In the genomic region with DNA sequence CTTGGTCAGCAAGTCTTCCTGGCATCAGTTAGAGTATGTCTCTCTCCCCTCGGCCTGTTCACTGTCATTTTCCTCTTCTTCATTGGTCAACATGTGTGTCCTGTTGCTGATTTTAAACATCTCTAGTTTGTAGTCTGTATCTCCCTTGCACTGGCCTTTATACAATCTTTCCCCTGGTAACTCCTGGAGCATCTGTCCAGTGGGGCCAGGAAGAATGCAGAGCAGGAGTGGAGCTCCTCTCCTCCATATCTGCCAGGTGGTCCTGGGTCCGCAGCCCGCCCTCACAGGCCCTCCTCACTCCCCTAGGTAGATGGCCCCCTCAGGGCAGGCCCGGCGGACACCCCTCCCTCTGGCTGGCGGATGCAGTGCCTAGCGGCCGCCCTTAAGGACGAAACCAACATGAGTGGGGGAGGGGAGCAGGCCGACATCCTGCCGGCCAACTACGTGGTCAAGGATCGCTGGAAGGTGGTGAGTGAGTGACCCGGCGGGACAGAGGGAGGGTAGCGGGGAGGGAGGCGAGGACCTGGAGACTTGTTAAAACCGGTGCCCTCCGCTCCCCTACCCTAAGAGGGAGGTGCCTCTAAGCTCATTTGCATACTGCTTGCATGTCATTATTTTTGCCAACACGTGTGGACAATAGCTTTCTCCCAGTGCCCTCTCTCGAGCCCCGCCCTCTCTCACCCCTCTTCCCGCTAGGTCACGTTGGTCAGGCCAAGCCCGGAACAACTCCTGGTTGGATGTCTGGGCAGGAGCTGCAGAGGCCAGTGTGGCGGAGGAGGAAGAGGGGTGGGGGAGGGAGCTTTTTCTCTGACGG, we compare ENCODE assay signal across 9 cellular contexts. TPM values are rescaled to one million over a fixed set of nuclear protein-coding genes. Genes with fewer than 3 reads are reported as not detected.
DNase-seq lines count a peak whose midpoint lies in the region; ATAC-seq and TF ChIP-seq lines count a peak whose summit lies in the region.
"Had no signal": no experiment of that assay in that cellular context is flagged by ENCODE, and none has a peak within 500 bp of the region (broad histone marks: within the 10 kb centered on the region; RNA-seq: fewer than 3 reads in every experiment).

No MANE protein-coding gene starts in this region.

- DNase-seq in C1 segment of cervical spinal cord (lab: John Stamatoyannopoulos, UW): peak in 10 of 14 donors; percentile 77 to 92 (median 86)
- peak; percentile 86 for DNase-seq in SHP77 treated with DMSO at 0.1 percent for 48 hours (lab: John Stamatoyannopoulos, UW)
- DNase-seq in upper lobe of right lung: peak; percentile 90
- no peak for DNase-seq in NCI-H187 treated with DMSO at 0.1 percent for 48 hours (lab: John Stamatoyannopoulos, UW)

- H3K27ac ChIP-seq in upper lobe of right lung: peak overlapping the region; percentile 6

- H3K4me1 ChIP-seq in endocrine pancreas (ENCODE audit: control insufficient read depth, insufficient read depth, low read length) (no peaks in the 10 kb centered on the region), mononuclear cell (ENCODE audit: insufficient read depth, low read length) (peaks cover 15% of the 10 kb centered on the region), upper lobe of right lung (no peaks in the 10 kb centered on the region)

- H3K27me3 ChIP-seq in endocrine pancreas (ENCODE audit: control insufficient read depth, insufficient read depth, low read length) (no peaks in the 10 kb centered on the region), mononuclear cell (ENCODE audit: insufficient read depth, low read length) (peaks cover 50% of the 10 kb centered on the region), upper lobe of right lung (peaks cover 31% of the 10 kb centered on the region)

- H3K9ac ChIP-seq in endocrine pancreas (ENCODE audit: control insufficient read depth, insufficient read depth, low read length): no peak overlapping the region

- ATAC-seq in GM18907 (IDR thresholded peaks at IDR 0.05; ENCODE audit: unreplicated experiment): peak; percentile 25
- peak; percentile 33 for ATAC-seq in HG03175 (IDR thresholded peaks at IDR 0.05; ENCODE audit: unreplicated experiment)
- ATAC-seq in upper lobe of right lung: peak; percentile 89

- intact Hi-C loops in upper lobe of right lung (cut with DNase I): no loop called here

- H3K4me3 ChIP-seq in endocrine pancreas (ENCODE audit: control insufficient read depth, insufficient read depth, low read length): peak overlapping the region; percentile 15
- peak overlapping the region; percentile 51 for H3K4me3 ChIP-seq in mononuclear cell (ENCODE audit: low read length)
- peak overlapping the region; percentile 66 for H3K4me3 ChIP-seq in upper lobe of right lung

- no peaks in the 10 kb centered on the region for H3K9me3 ChIP-seq in endocrine pancreas (ENCODE audit: control insufficient read depth, low read length)
- no peaks in the 10 kb centered on the region for H3K9me3 ChIP-seq in mononuclear cell (ENCODE audit: low read depth, low read length)
- no peaks in the 10 kb centered on the region for H3K9me3 ChIP-seq in upper lobe of right lung

- TF ChIP-seq CTCF in upper lobe of right lung (IDR thresholded peaks at IDR 0.05): no peak

- H3K36me3 ChIP-seq in endocrine pancreas (ENCODE audit: control insufficient read depth, insufficient read depth, low read length): peaks cover 1% of the 10 kb centered on the region
- H3K36me3 ChIP-seq in upper lobe of right lung: no peaks in the 10 kb centered on the region

RNA-seq across cellular contexts. Expression of gene TTBK1, which starts 3.2 kb away (rescaled TPM):
- total RNA-seq in mononuclear cell (under 0.01 TPM), upper lobe of right lung (0.17 TPM)

RNA-seq across cellular contexts. Expression of gene DNPH1, which starts 17.2 kb away (rescaled TPM):
- total RNA-seq in mononuclear cell: 14.7 TPM
- total RNA-seq in upper lobe of right lung: 27.6 TPM

RNA-seq across cellular contexts. Expression of gene SLC22A7, which starts 51.6 kb away (rescaled TPM):
- total RNA-seq in mononuclear cell (not detected), upper lobe of right lung (not detected)
- total RNA-seq: T-helper 2 cell treated with Interferon-gamma antibody and Interleukin-4, amounts not matched to agents 100 ng/mL and 5 ng/mL, for 36 hours had no signal

Comparison
In these comparisons a context has a peak if more than half of its experiments do, and no peak if none do; other contexts are left out.
1. ATAC-seq: peak in every context shown above with its lines; median percentile 89 in upper lobe of right lung; 33 in HG03175; 25 in GM18907.
2. H3K4me3 ChIP-seq: peak in every context shown above with its lines; median percentile 66 in upper lobe of right lung; 51 in mononuclear cell; 15 in endocrine pancreas.